In the genomic region with DNA sequence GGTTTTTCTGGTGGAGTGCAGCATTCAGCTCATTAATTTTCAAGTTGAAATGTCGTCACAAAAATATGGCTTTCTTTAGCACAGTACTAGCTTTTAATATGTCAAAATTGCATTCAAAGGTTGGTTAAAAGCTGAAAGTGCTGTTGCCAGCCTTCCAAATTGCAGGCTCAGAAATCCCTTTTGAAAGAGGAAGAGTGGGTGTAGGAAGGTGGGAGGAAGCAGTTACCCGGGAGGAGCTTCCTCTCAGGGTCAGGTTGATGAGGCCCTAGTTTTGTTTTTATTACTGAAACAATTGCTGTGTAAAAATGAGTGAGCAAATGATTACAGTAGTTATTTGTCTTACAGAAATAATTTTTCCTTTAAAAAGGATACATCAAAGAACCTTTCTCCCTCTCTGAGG, we compare ENCODE assay signal across 11 cellular contexts. TPM values are rescaled to one million over a fixed set of nuclear protein-coding genes. Genes with fewer than 3 reads are reported as not detected.
DNase-seq lines count a peak whose midpoint lies in the region; ATAC-seq and TF ChIP-seq lines count a peak whose summit lies in the region.
"Had no signal": no experiment of that assay in that cellular context is flagged by ENCODE, and none has a peak within 500 bp of the region (broad histone marks: within the 10 kb centered on the region; RNA-seq: fewer than 3 reads in every experiment).

No MANE protein-coding gene starts in this region.

- H3F3A ChIP-seq in DOHH2 (ENCODE audit: control insufficient read depth, insufficient read depth), result peaks cover 39% of the 10 kb centered on the region

- no peaks in the 10 kb centered on the region for H3K9me3 ChIP-seq in DOHH2 (ENCODE audit: control insufficient read depth, insufficient read depth, low read length)
- no peaks in the 10 kb centered on the region for H3K9me3 ChIP-seq in Karpas-422 (ENCODE audit: low read length)
- H3K9me3 ChIP-seq: transverse colon had no signal

- H3K4me1 ChIP-seq in DOHH2 (ENCODE audit: control insufficient read depth, low read length) (peaks cover 96% of the 10 kb centered on the region), Karpas-422 (ENCODE audit: low read length) (peaks cover 69% of the 10 kb centered on the region)

- ATAC-seq in activated naive CD8-positive, alpha-beta T cell treated with anti-CD3 and anti-CD28 coated beads, Interleukin-2, amount 10 ng/mL, durations not matched to agents 7 days and 5 days (ENCODE audit: low read depth), result no peak
- ATAC-seq: left lobe of liver had no signal

- POLR2A ChIA-PET in activated naive CD8-positive, alpha-beta T cell treated with anti-CD3 and anti-CD28 coated beads, Interleukin-2, amount 10 ng/mL, durations not matched to agents 7 days and 5 days (lab: Charles Lee), result interaction anchor here (1.1 to 2.8 kb wide), 4 partner anchors 37 to 51 kb away, joined by 3 to 11 read pairs (median 4); partner anchors contain the start of gene SEC14L1

- no peak overlapping the region for H2AFZ ChIP-seq in Karpas-422 (ENCODE audit: low read length)

- peak overlapping the region; percentile 11 for H3K27ac ChIP-seq in DOHH2 (ENCODE audit: low read depth, low read length)
- peak overlapping the region; percentile 41 for H3K27ac ChIP-seq in Karpas-422 (ENCODE audit: low read length)
- H3K27ac ChIP-seq: transverse colon had no signal

- H3K9me2 ChIP-seq in DOHH2 (replicated peaks; ENCODE audit: control insufficient read depth, low read length) (no peaks in the 10 kb centered on the region), Karpas-422 (replicated peaks; ENCODE audit: insufficient read depth, low read length) (no peaks in the 10 kb centered on the region)

- H3K4me3 Mint-ChIP-seq in activated naive CD8-positive, alpha-beta T cell treated with anti-CD3 and anti-CD28 coated beads, Interleukin-2, amount 10 ng/mL, durations not matched to agents 7 days and 5 days, result peak overlapping the region; percentile 76
- H3K4me3 Mint-ChIP-seq in neural crest cell, result no peak overlapping the region

- H3K9me3 Mint-ChIP-seq in activated naive CD8-positive, alpha-beta T cell treated with anti-CD3 and anti-CD28 coated beads, Interleukin-2, amount 10 ng/mL, durations not matched to agents 7 days and 5 days, result no peaks in the 10 kb centered on the region
- no peaks in the 10 kb centered on the region for H3K9me3 Mint-ChIP-seq in neural crest cell

- H3K27me3 Mint-ChIP-seq in activated naive CD8-positive, alpha-beta T cell treated with anti-CD3 and anti-CD28 coated beads, Interleukin-2, amount 10 ng/mL, durations not matched to agents 7 days and 5 days, result no peaks in the 10 kb centered on the region
- H3K27me3 Mint-ChIP-seq in neural crest cell (ENCODE audit: low read depth), result no peaks in the 10 kb centered on the region

- TF ChIP-seq CTCF in DOHH2 (IDR thresholded peaks at IDR 0.05; ENCODE audit: low read depth, low read length, poor library complexity, severe bottlenecking) (no peak), neural crest cell (conservative IDR thresholded peaks at IDR 0.05) (no peak)

- H3K27ac Mint-ChIP-seq in activated naive CD8-positive, alpha-beta T cell treated with anti-CD3 and anti-CD28 coated beads, Interleukin-2, amount 10 ng/mL, durations not matched to agents 7 days and 5 days, result peak overlapping the region; percentile 84
- peak overlapping the region; percentile 13 for H3K27ac Mint-ChIP-seq in neural crest cell (ENCODE audit: unreplicated experiment)

- peaks cover 99% of the 10 kb centered on the region for H3K79me2 ChIP-seq in DOHH2 (ENCODE audit: control insufficient read depth, low read length)
- peaks cover 86% of the 10 kb centered on the region for H3K79me2 ChIP-seq in Karpas-422 (ENCODE audit: low read length)

- H4K20me1 ChIP-seq in DOHH2 (ENCODE audit: control insufficient read depth, insufficient read depth, low read depth, low read length) (peaks cover 50% of the 10 kb centered on the region), Karpas-422 (ENCODE audit: insufficient read depth, low read depth, low read length) (0 out of 2 replicates have a peak, but pooled peaks cover 5% of the 10 kb centered on the region)

- peaks cover 23% of the 10 kb centered on the region for H3K36me3 Mint-ChIP-seq in activated naive CD8-positive, alpha-beta T cell treated with anti-CD3 and anti-CD28 coated beads, Interleukin-2, amount 10 ng/mL, durations not matched to agents 7 days and 5 days
- peaks cover 3% of the 10 kb centered on the region for H3K36me3 Mint-ChIP-seq in neural crest cell (ENCODE audit: low read depth)

- H3K27me3 ChIP-seq in DOHH2 (ENCODE audit: control insufficient read depth, low read length) (no peaks in the 10 kb centered on the region), Karpas-422 (ENCODE audit: low read length) (no peaks in the 10 kb centered on the region)
- H3K27me3 ChIP-seq: transverse colon had no signal

- peak overlapping the region; percentile 25; the same call in 1 of the 2 replicates for H3K9ac ChIP-seq in Karpas-422 (ENCODE audit: low read length)

- DNase-seq in Karpas-422, result no peak
- DNase-seq in activated naive CD8-positive, alpha-beta T cell treated with anti-CD3 and anti-CD28 coated beads, Interleukin-2, amount 10 ng/mL, durations not matched to agents 7 days and 5 days, result no peak
- no peak for DNase-seq in neural crest cell (ENCODE audit: low read depth, low spot score)
- DNase-seq in NCI-H1417 (lab: John Stamatoyannopoulos, UW), result no peak
- DNase-seq in stimulated activated CD4-positive, alpha-beta T cell treated with anti-CD3 and anti-CD28 coated beads, Interleukin-1b, Interleukin-23, amount 100 ng/mL, for 48 hours, result no peak
- DNase-seq in medulla oblongata (ENCODE audit: extremely low spot score), result no peak
- no peak for DNase-seq in COR-L47 (lab: John Stamatoyannopoulos, UW)
- DNase-seq: NCI-H446 treated with DMSO at 0.1 percent for 48 hours, transverse colon had no signal

- H3K4me2 ChIP-seq in DOHH2 (ENCODE audit: low read length) (peak overlapping the region; percentile 46), Karpas-422 (ENCODE audit: low read depth, low read length, poor library complexity, severe bottlenecking) (peak overlapping the region; percentile 18)

- H3K4me1 Mint-ChIP-seq in activated naive CD8-positive, alpha-beta T cell treated with anti-CD3 and anti-CD28 coated beads, Interleukin-2, amount 10 ng/mL, durations not matched to agents 7 days and 5 days, result peaks cover 41% of the 10 kb centered on the region
- H3K4me1 Mint-ChIP-seq in neural crest cell, result peaks cover 37% of the 10 kb centered on the region

- H3K4me3 ChIP-seq in DOHH2 (ENCODE audit: low read length) (peak overlapping the region; percentile 39), Karpas-422 (ENCODE audit: low read length) (peak overlapping the region; percentile 8; the same call in 1 of the 2 replicates)
- H3K4me3 ChIP-seq: transverse colon had no signal

- H3K36me3 ChIP-seq in DOHH2 (ENCODE audit: control insufficient read depth, low read length) (peaks cover 63% of the 10 kb centered on the region), Karpas-422 (ENCODE audit: insufficient read depth, low read length) (no peaks in the 10 kb centered on the region)
- H3K36me3 ChIP-seq: transverse colon had no signal

RNA-seq across cellular contexts. Expression of gene SEC14L1, which starts 41.4 kb away (rescaled TPM):
- total RNA-seq in Karpas-422 (2014; rRNA removed; shearing (Covaris generic); ENCODE audit: low replicate concordance), result 22.6 and 32.0 TPM in 2 replicates
- total RNA-seq in activated naive CD8-positive, alpha-beta T cell treated with anti-CD3 and anti-CD28 coated beads, Interleukin-2, amount 10 ng/mL, durations not matched to agents 7 days and 5 days, result 10 to 100 TPM; 74.6 to 77.5 TPM
- 108 TPM in 2 replicates for total RNA-seq in neural crest cell
